In the genomic region with DNA sequence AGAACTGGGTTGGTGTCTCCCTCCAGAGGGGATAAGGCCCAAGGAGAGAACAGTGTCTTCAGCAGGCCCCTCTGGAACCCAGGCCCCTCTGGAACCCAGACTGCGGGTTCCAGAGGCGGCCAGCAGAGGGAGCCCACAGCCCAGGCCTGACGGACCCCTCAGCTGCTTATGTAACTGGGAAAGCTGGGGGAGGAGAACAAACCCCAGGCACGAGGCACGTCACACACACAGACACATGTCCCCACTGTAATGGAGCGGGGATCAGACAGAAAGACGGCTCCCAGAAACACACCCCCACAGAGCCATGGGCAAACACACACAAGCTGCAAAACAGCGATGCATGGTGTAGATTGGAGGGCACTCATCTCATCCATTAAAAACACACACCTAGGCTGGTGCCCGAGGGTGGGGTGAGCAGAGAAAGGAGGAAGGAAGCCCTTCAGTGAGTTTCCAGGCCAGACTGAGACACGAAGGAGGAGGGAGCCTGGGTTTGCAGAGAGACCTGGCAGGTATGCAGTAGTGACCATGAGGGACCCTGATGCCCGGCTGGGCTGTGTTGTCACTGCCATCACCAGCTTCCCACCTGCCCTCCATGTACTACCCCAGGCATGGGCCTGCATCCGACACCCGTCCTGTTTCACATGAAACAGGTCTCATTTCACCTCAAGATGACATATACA, we compare ENCODE assay signal across 8 cellular contexts. TPM values are rescaled to one million over a fixed set of nuclear protein-coding genes. Genes with fewer than 3 reads are reported as not detected.
DNase-seq lines count a peak whose midpoint lies in the region; ATAC-seq and TF ChIP-seq lines count a peak whose summit lies in the region.

No MANE protein-coding gene starts in this region.

- H3K4me3 ChIP-seq in cardiac muscle cell = no peak overlapping the region
- H3K4me3 ChIP-seq in prostate gland = no peak overlapping the region
- H3K4me3 ChIP-seq in upper lobe of right lung = no peak overlapping the region

- 24% methylated on average over 13 of the region's 13 CpGs for WGBS in prostate gland

- H3K9me3 ChIP-seq in cardiac muscle cell (ENCODE audit: low read depth) (no peaks in the 10 kb centered on the region), prostate gland (no peaks in the 10 kb centered on the region), upper lobe of right lung (no peaks in the 10 kb centered on the region)

- no peak overlapping the region for H3K27ac ChIP-seq in cardiac muscle cell
- H3K27ac ChIP-seq in prostate gland = peak overlapping the region; percentile 67 to 87
- peak overlapping the region; percentile 63 for H3K27ac ChIP-seq in upper lobe of right lung

- H3K4me1 ChIP-seq in cardiac muscle cell (ENCODE audit: low read depth) (peaks cover 19% of the 10 kb centered on the region), prostate gland (replicated peaks) (peaks cover 12% of the 10 kb centered on the region), upper lobe of right lung (peaks cover 26% of the 10 kb centered on the region)

- H3K36me3 ChIP-seq in cardiac muscle cell = no peaks in the 10 kb centered on the region
- no peaks in the 10 kb centered on the region for H3K36me3 ChIP-seq in prostate gland
- H3K36me3 ChIP-seq in upper lobe of right lung = no peaks in the 10 kb centered on the region

- TF ChIP-seq POLR2A in prostate gland (IDR thresholded peaks at IDR 0.05) = no peak

- peak; percentile 74 for TF ChIP-seq CTCF in GM20000 (IDR thresholded peaks at IDR 0.05; ENCODE audit: extremely low read depth, missing control alignments)
- peak; percentile 97 for TF ChIP-seq CTCF in cardiac muscle cell (IDR thresholded peaks at IDR 0.05; ENCODE audit: low read depth, low read length)
- peak; percentile 83 to 95 (median 94) for TF ChIP-seq CTCF in prostate gland (IDR thresholded peaks at IDR 0.05)
- TF ChIP-seq CTCF in upper lobe of right lung (IDR thresholded peaks at IDR 0.05) = peak; percentile 85

- peak; percentile 59 to 66 for DNase-seq in AML-193 (lab: John Stamatoyannopoulos, UW)
- peak; percentile 82 for DNase-seq in GM20000 (ENCODE audit: low spot score)
- DNase-seq in NCI-H146 treated with DMSO at 0.1 percent for 48 hours (lab: John Stamatoyannopoulos, UW; ENCODE audit: unreplicated experiment) = peak; percentile 18
- peak; percentile 68 for DNase-seq in T follicular helper cell (ENCODE audit: low read depth)
- DNase-seq in activated naive CD8-positive, alpha-beta T cell treated with anti-CD3 and anti-CD28 coated beads for 36 hours = peak; percentile 79
- DNase-seq in cardiac muscle cell (ENCODE audit: low read depth in 1 of 2, low spot score in 1 of 2) = peak; percentile 71 to 87
- DNase-seq in prostate gland (ENCODE audit: low spot score) = peak; percentile 61
- DNase-seq in upper lobe of right lung = peak; percentile 89

- H3K27me3 ChIP-seq in cardiac muscle cell = no peaks in the 10 kb centered on the region
- H3K27me3 ChIP-seq in prostate gland (replicated peaks; ENCODE audit: insufficient read depth) = no peaks in the 10 kb centered on the region
- H3K27me3 ChIP-seq in upper lobe of right lung = no peaks in the 10 kb centered on the region

- intact Hi-C loops in prostate gland (cut with DNase I) = loop anchor here (5.0 kb wide), 3 partner anchors 151 to 276 kb away; no protein-coding TSS in a partner anchor
- intact Hi-C loops in upper lobe of right lung (cut with DNase I) = loop anchor here (5.0 kb wide), 1 partner anchor 191 kb away; no protein-coding TSS in a partner anchor

- H3K27ac Mint-ChIP-seq in activated naive CD8-positive, alpha-beta T cell treated with anti-CD3 and anti-CD28 coated beads for 36 hours = peak overlapping the region; percentile 93

- peak overlapping the region; percentile 33 for H3K4me3 Mint-ChIP-seq in activated naive CD8-positive, alpha-beta T cell treated with anti-CD3 and anti-CD28 coated beads for 36 hours

- peaks cover 2% of the 10 kb centered on the region for H3K36me3 Mint-ChIP-seq in activated naive CD8-positive, alpha-beta T cell treated with anti-CD3 and anti-CD28 coated beads for 36 hours

- no peaks in the 10 kb centered on the region for H3K9me3 Mint-ChIP-seq in activated naive CD8-positive, alpha-beta T cell treated with anti-CD3 and anti-CD28 coated beads for 36 hours

- ATAC-seq in upper lobe of right lung = peak; percentile 64

- no peaks in the 10 kb centered on the region for H3K27me3 Mint-ChIP-seq in activated naive CD8-positive, alpha-beta T cell treated with anti-CD3 and anti-CD28 coated beads for 36 hours

- peaks cover 54% of the 10 kb centered on the region for H3K4me1 Mint-ChIP-seq in activated naive CD8-positive, alpha-beta T cell treated with anti-CD3 and anti-CD28 coated beads for 36 hours

RNA-seq across cellular contexts. Expression of gene IGSF8, which starts 2.8 kb away (rescaled TPM):
- total RNA-seq in activated naive CD8-positive, alpha-beta T cell treated with anti-CD3 and anti-CD28 coated beads for 36 hours = 10 to 100 TPM; 38.0 to 39.0 TPM
- total RNA-seq in cardiac muscle cell = 23.0 and 29.1 TPM in 2 replicates
- 21.1 and 32.2 TPM in 2 replicates for polyA plus RNA-seq in cardiac muscle cell
- 100 to 1,000 TPM in 1 of 2 donors, 10 to 100 TPM in 1; 35.9 to 101 TPM for total RNA-seq in prostate gland
- 37.5 TPM for total RNA-seq in upper lobe of right lung

RNA-seq across cellular contexts. Expression of gene ATP1A2, which starts 14.4 kb away (rescaled TPM):
- not detected for total RNA-seq in activated naive CD8-positive, alpha-beta T cell treated with anti-CD3 and anti-CD28 coated beads for 36 hours
- total RNA-seq in cardiac muscle cell (19.3 and 40.9 TPM in 2 replicates), prostate gland (10 to 100 TPM; 14.8 to 69.0 TPM), upper lobe of right lung (5.6 TPM)
- 11.3 and 14.2 TPM in 2 replicates for polyA plus RNA-seq in cardiac muscle cell

RNA-seq across cellular contexts. Expression of gene KCNJ9, which starts 19.8 kb away (rescaled TPM):
- under 1 TPM in 1 of 2 experiments, not detected in 1; 0.04 TPM for total RNA-seq in activated naive CD8-positive, alpha-beta T cell treated with anti-CD3 and anti-CD28 coated beads for 36 hours
- total RNA-seq in cardiac muscle cell = 0.03 and 0.11 TPM in 2 replicates
- polyA plus RNA-seq in cardiac muscle cell = 0.09 TPM in 1 of 2 replicates, not detected in the other
- total RNA-seq in prostate gland = under 1 TPM in 1 of 2 donors, not detected in 1; 0.51 TPM
- not detected for total RNA-seq in upper lobe of right lung

RNA-seq across cellular contexts. Expression of gene KCNJ10, which starts 31.2 kb away (rescaled TPM):
- total RNA-seq in activated naive CD8-positive, alpha-beta T cell treated with anti-CD3 and anti-CD28 coated beads for 36 hours = not detected
- total RNA-seq in cardiac muscle cell (0.11 and 0.42 TPM in 2 replicates), prostate gland (not detected), upper lobe of right lung (not detected)
- polyA plus RNA-seq in cardiac muscle cell = 0.35 and 0.54 TPM in 2 replicates

RNA-seq across cellular contexts. Expression of gene ATP1A4, which starts 50.2 kb away (rescaled TPM):
- total RNA-seq in activated naive CD8-positive, alpha-beta T cell treated with anti-CD3 and anti-CD28 coated beads for 36 hours = not detected
- 0.57 TPM in 1 of 2 replicates, not detected in the other for total RNA-seq in cardiac muscle cell
- 0.16 and 0.21 TPM in 2 replicates for polyA plus RNA-seq in cardiac muscle cell
- 1 to 10 TPM; 2.8 to 5.2 TPM for total RNA-seq in prostate gland
- 0.96 TPM for total RNA-seq in upper lobe of right lung

Comparison
In these comparisons a context has a peak if more than half of its experiments do, and no peak if none do; other contexts are left out.
1. DNase-seq: peak in every context shown above with its lines; median percentile 89 in upper lobe of right lung; 82 in GM20000; 79 in activated naive CD8-positive, alpha-beta T cell treated with anti-CD3 and anti-CD28 coated beads for 36 hours; 79 in cardiac muscle cell; 68 in T follicular helper cell; 62 in AML-193; 61 in prostate gland; 18 in NCI-H146 treated with DMSO at 0.1 percent for 48 hours.